Comparison of ENCODE assay signal across 9 cellular contexts in genomic region chr19:6674868-6675305, GRCh38. TPM values are rescaled to one million over a fixed set of nuclear protein-coding genes. Genes with fewer than 3 reads are reported as not detected.
DNase-seq lines count a peak whose midpoint lies in the region; ATAC-seq lines count a peak whose summit lies in the region.
"Had no signal": no experiment of that assay in that cellular context is flagged by ENCODE, and none has a peak within 500 bp of the region (broad histone marks: within the 10 kb centered on the region; RNA-seq: fewer than 3 reads in every experiment).

No MANE protein-coding gene starts in this region.

- peak; percentile 48 for ATAC-seq in GM21737 (IDR thresholded peaks at IDR 0.05; ENCODE audit: unreplicated experiment)
- peak; percentile 77 for ATAC-seq in activated CD8-positive, alpha-beta memory T cell treated with anti-CD3 and anti-CD28 coated beads, Interleukin-2, amount 10 ng/mL, durations not matched to agents 7 days and 5 days
- ATAC-seq in GM18858 (IDR thresholded peaks at IDR 0.05; ENCODE audit: unreplicated experiment) = no peak

- H3K27me3 ChIP-seq in CD8-positive, alpha-beta memory T cell (ENCODE audit: insufficient read depth, low read length, poor library complexity, severe bottlenecking) = no peaks in the 10 kb centered on the region
- H3K27me3 ChIP-seq in trophoblast cell (ENCODE audit: insufficient read depth, low read length) = no peaks in the 10 kb centered on the region

- no peak overlapping the region for H2AFZ ChIP-seq in trophoblast cell (ENCODE audit: insufficient read depth, low read length, poor library complexity)

- peak overlapping the region; percentile 22 for H4K8ac ChIP-seq in trophoblast cell (ENCODE audit: low read depth, low read length)

- H3K18ac ChIP-seq in trophoblast cell (ENCODE audit: low read length) = no peak overlapping the region

- no peak overlapping the region for H4K12ac ChIP-seq in trophoblast cell (ENCODE audit: low read depth, low read length)

- H3K4ac ChIP-seq in trophoblast cell (ENCODE audit: low read depth, low read length) = no peak overlapping the region

- H3K79me1 ChIP-seq in trophoblast cell (ENCODE audit: low read length) = no peaks in the 10 kb centered on the region

- peaks cover 30% of the 10 kb centered on the region for H3K4me1 ChIP-seq in CD8-positive, alpha-beta memory T cell (ENCODE audit: insufficient read depth, low read length)
- H3K4me1 ChIP-seq in trophoblast cell (ENCODE audit: control insufficient read depth in 1 of 2, insufficient read depth in 2 of 2, low read length in 2 of 2) = peaks cover 7 to 11% of the 10 kb centered on the region in 2 experiments

- peaks cover 0 to 7% of the 10 kb centered on the region in 2 donors for H3K27me3 Mint-ChIP-seq in CD8-positive, alpha-beta memory T cell
- peaks cover 9% of the 10 kb centered on the region for H3K27me3 Mint-ChIP-seq in activated CD8-positive, alpha-beta memory T cell treated with anti-CD3 and anti-CD28 coated beads, Interleukin-2, amount 10 ng/mL, durations not matched to agents 7 days and 5 days

- peak overlapping the region; percentile 22 for H3K4me2 ChIP-seq in trophoblast cell (ENCODE audit: low read length)

- H2BK12ac ChIP-seq in trophoblast cell (ENCODE audit: low read length) = peak overlapping the region; percentile 16

- no peak overlapping the region for H3K23ac ChIP-seq in trophoblast cell (ENCODE audit: low read length)

- peaks cover 0 to 2% (median 0%) of the 10 kb centered on the region in 5 donors for H3K9me3 Mint-ChIP-seq in CD8-positive, alpha-beta memory T cell
- peaks cover 2% of the 10 kb centered on the region for H3K9me3 Mint-ChIP-seq in activated CD8-positive, alpha-beta memory T cell treated with anti-CD3 and anti-CD28 coated beads, Interleukin-2, amount 10 ng/mL, durations not matched to agents 7 days and 5 days (ENCODE audit: low read depth)

- H2AK5ac ChIP-seq in trophoblast cell (ENCODE audit: low read length) = no peak overlapping the region

- no peak overlapping the region for H2BK120ac ChIP-seq in trophoblast cell (ENCODE audit: insufficient read depth, low read length, poor library complexity)

- H3K14ac ChIP-seq in trophoblast cell (ENCODE audit: low read length) = no peak overlapping the region

- H3K27ac ChIP-seq in CD8-positive, alpha-beta memory T cell (ENCODE audit: low read depth, low read length) = no peak overlapping the region
- H3K27ac ChIP-seq in trophoblast cell (ENCODE audit: low read depth, low read length) = no peak overlapping the region

- H3K27ac Mint-ChIP-seq in CD8-positive, alpha-beta memory T cell = peak overlapping the region; percentile 68 to 99 (median 87)
- peak overlapping the region; percentile 90 for H3K27ac Mint-ChIP-seq in activated CD8-positive, alpha-beta memory T cell treated with anti-CD3 and anti-CD28 coated beads, Interleukin-2, amount 10 ng/mL, durations not matched to agents 7 days and 5 days
- H3K27ac Mint-ChIP-seq: IgD-negative memory B cell had no signal

- no peak overlapping the region for H2BK5ac ChIP-seq in trophoblast cell (ENCODE audit: low read depth, low read length, poor library complexity)

- H3K79me2 ChIP-seq in trophoblast cell (ENCODE audit: control insufficient read depth, insufficient read depth, low read length, poor library complexity) = no peaks in the 10 kb centered on the region

- peaks cover 62 to 74% (median 71%) of the 10 kb centered on the region in 3 donors for H3K4me1 Mint-ChIP-seq in CD8-positive, alpha-beta memory T cell
- peaks cover 69% of the 10 kb centered on the region for H3K4me1 Mint-ChIP-seq in activated CD8-positive, alpha-beta memory T cell treated with anti-CD3 and anti-CD28 coated beads, Interleukin-2, amount 10 ng/mL, durations not matched to agents 7 days and 5 days

- peak; percentile 53 to 94 (median 82) for DNase-seq in CD8-positive, alpha-beta memory T cell
- peak; percentile 7 for DNase-seq in NCI-H460 (ENCODE audit: extremely low read depth, low read depth)
- DNase-seq in activated CD8-positive, alpha-beta memory T cell treated with anti-CD3 and anti-CD28 coated beads, Interleukin-2, amount 10 ng/mL, durations not matched to agents 7 days and 5 days = peak; percentile 98
- DNase-seq in fibroblast of gingiva (ENCODE audit: low read depth) = peak; percentile 39
- DNase-seq in trophoblast cell = no peak
- no peak for DNase-seq in NCI-H2196 treated with DMSO at 0.1 percent for 48 hours (lab: John Stamatoyannopoulos, UW; ENCODE audit: unreplicated experiment)

- peaks cover 0 to 3% (median 2%) of the 10 kb centered on the region in 3 donors for H3K36me3 Mint-ChIP-seq in CD8-positive, alpha-beta memory T cell
- peaks cover 5% of the 10 kb centered on the region for H3K36me3 Mint-ChIP-seq in activated CD8-positive, alpha-beta memory T cell treated with anti-CD3 and anti-CD28 coated beads, Interleukin-2, amount 10 ng/mL, durations not matched to agents 7 days and 5 days

- WGBS in trophoblast cell (ENCODE audit: extremely low coverage, insufficient coverage, insufficient read length) = no CpG with 5 or more reads among the region's 8 CpGs

- CTCF ChIA-PET in CD8-positive, alpha-beta memory T cell (lab: Charles Lee) = interaction anchor here (0.8 to 1.1 kb wide), 3 partner anchors 20 to 61 kb away, joined by 3 read pairs; no protein-coding TSS in a partner anchor
- CTCF ChIA-PET in activated CD8-positive, alpha-beta memory T cell treated with anti-CD3 and anti-CD28 coated beads, Interleukin-2, amount 10 ng/mL, durations not matched to agents 7 days and 5 days (lab: Charles Lee) = interaction anchor here (0.7 to 3.3 kb wide), 19 partner anchors 9 to 188 kb away, joined by 3 to 13 read pairs (median 4); partner anchors contain the start of gene GPR108

- H3K36me3 ChIP-seq in CD8-positive, alpha-beta memory T cell (ENCODE audit: insufficient read depth, low read length) = no peaks in the 10 kb centered on the region
- H3K36me3 ChIP-seq in trophoblast cell (ENCODE audit: control insufficient read depth in 1 of 2, insufficient read depth in 2 of 2, low read length in 2 of 2) = no peaks in the 10 kb centered on the region

- H3K4me3 ChIP-seq in CD8-positive, alpha-beta memory T cell (ENCODE audit: low read length) = peak overlapping the region; percentile 32
- H3K4me3 ChIP-seq in trophoblast cell (ENCODE audit: low read depth, low read length) = no peak overlapping the region

- H3K9ac ChIP-seq in trophoblast cell (ENCODE audit: low read length) = no peak overlapping the region

- peak overlapping the region; percentile 61 to 94 (median 73) for H3K4me3 Mint-ChIP-seq in CD8-positive, alpha-beta memory T cell
- H3K4me3 Mint-ChIP-seq in activated CD8-positive, alpha-beta memory T cell treated with anti-CD3 and anti-CD28 coated beads, Interleukin-2, amount 10 ng/mL, durations not matched to agents 7 days and 5 days = peak overlapping the region; percentile 73

- no peaks in the 10 kb centered on the region for H3K9me3 ChIP-seq in CD8-positive, alpha-beta memory T cell (ENCODE audit: low read length)
- peaks cover 13% of the 10 kb centered on the region for H3K9me3 ChIP-seq in trophoblast cell (ENCODE audit: insufficient read depth, low read depth, low read length)

- POLR2A ChIA-PET in CD8-positive, alpha-beta memory T cell (lab: Charles Lee) = interaction anchor here (0.6 to 1.3 kb wide), 3 partner anchors 20 to 582 kb away, joined by 3 to 5 read pairs (median 4); partner anchors contain the start of gene GPR108

- H4K91ac ChIP-seq in trophoblast cell (ENCODE audit: low read depth, low read length) = no peak overlapping the region

RNA-seq across cellular contexts. Expression of gene TNFSF14, which starts 4.9 kb away (rescaled TPM):
- 100 to 1,000 TPM; 111 to 116 TPM for total RNA-seq in CD8-positive, alpha-beta memory T cell
- polyA plus RNA-seq in CD8-positive, alpha-beta memory T cell = 30.7 TPM
- not detected in 2 replicates for total RNA-seq in NCI-H460 (2014; rRNA removed; shearing (Covaris generic))
- 1.1 TPM in 1 of 2 replicates, not detected in the other for polyA plus RNA-seq in NCI-H460 (2014; cell fraction: nucleus; rRNA removed)
- total RNA-seq in activated CD8-positive, alpha-beta memory T cell treated with anti-CD3 and anti-CD28 coated beads, Interleukin-2, amount 10 ng/mL, durations not matched to agents 7 days and 5 days = 10 to 100 TPM; 31.1 to 55.9 TPM
- polyA plus RNA-seq in trophoblast cell (2013) = not detected in 2 replicates

RNA-seq across cellular contexts. Expression of gene C3, which starts 45.6 kb away (rescaled TPM):
- 1 to 10 TPM; 1.6 to 1.7 TPM for total RNA-seq in CD8-positive, alpha-beta memory T cell
- polyA plus RNA-seq in CD8-positive, alpha-beta memory T cell = not detected
- 3.3 and 3.5 TPM in 2 replicates for total RNA-seq in NCI-H460 (2014; rRNA removed; shearing (Covaris generic))
- 4.2 and 18.1 TPM in 2 replicates for polyA plus RNA-seq in NCI-H460 (2014; cell fraction: nucleus; rRNA removed)
- 1 to 10 TPM in 1 of 2 experiments, under 1 TPM in 1; 0.67 to 1.0 TPM for total RNA-seq in activated CD8-positive, alpha-beta memory T cell treated with anti-CD3 and anti-CD28 coated beads, Interleukin-2, amount 10 ng/mL, durations not matched to agents 7 days and 5 days
- polyA plus RNA-seq in trophoblast cell (2013) = 4.5 and 5.1 TPM in 2 replicates
- polyA plus RNA-seq: IgD-negative memory B cell had no signal

Comparison
In these comparisons a context has a peak if more than half of its experiments do, and no peak if none do; other contexts are left out.
1. DNase-seq: peak in CD8-positive, alpha-beta memory T cell (5 of 5), NCI-H460 (single experiment), activated CD8-positive, alpha-beta memory T cell treated with anti-CD3 and anti-CD28 coated beads, Interleukin-2, amount 10 ng/mL, durations not matched to agents 7 days and 5 days (single experiment) and fibroblast of gingiva (single experiment); none in trophoblast cell (0 of 2) and NCI-H2196 treated with DMSO at 0.1 percent for 48 hours (single experiment).
2. RNA of gene TNFSF14, which starts 4.9 kb away (total RNA-seq): 111 to 116 TPM in CD8-positive, alpha-beta memory T cell and 31.1 to 55.9 TPM in activated CD8-positive, alpha-beta memory T cell treated with anti-CD3 and anti-CD28 coated beads, Interleukin-2, amount 10 ng/mL, durations not matched to agents 7 days and 5 days; not detected in NCI-H460; every median in the first group is over 10 times any median in the second.